In genomic region chr1:1001631-1002300, GRCh38 we compare ENCODE assay signal across 8 cellular contexts. TPM values are rescaled to one million over a fixed set of nuclear protein-coding genes. Genes with fewer than 3 reads are reported as not detected.
DNase-seq lines count a peak whose midpoint lies in the region; ATAC-seq and TF ChIP-seq lines count a peak whose summit lies in the region.

No MANE protein-coding gene starts in this region.

- intact Hi-C loops in activated T-helper 1 cell treated with anti-CD3 and anti-CD28 coated beads, Interleukin-12 subunit alpha, Interleukin-12 subunit beta, Interleukin-2, Interleukin-4 antibody, amounts not matched to agents 30 ng/mL and 10 ng/mL and 1 ng/mL, durations not matched to agents 14 hours and 24 hours and 36 hours (cut with micrococcal nuclease), result loop anchor here (2.0 kb wide), 1 partner anchor 17 kb away; no protein-coding TSS in a partner anchor

- H3K4me3 Mint-ChIP-seq in activated T-helper 1 cell treated with anti-CD3 and anti-CD28 coated beads, Interleukin-12 subunit alpha, Interleukin-12 subunit beta, Interleukin-2, Interleukin-4 antibody, amounts not matched to agents 30 ng/mL and 10 ng/mL and 1 ng/mL, durations not matched to agents 14 hours and 24 hours and 36 hours, result no peak overlapping the region
- H3K4me3 Mint-ChIP-seq in nephron progenitor cell, result peak overlapping the region; percentile 57

- H3K36me3 Mint-ChIP-seq in activated T-helper 1 cell treated with anti-CD3 and anti-CD28 coated beads, Interleukin-12 subunit alpha, Interleukin-12 subunit beta, Interleukin-2, Interleukin-4 antibody, amounts not matched to agents 30 ng/mL and 10 ng/mL and 1 ng/mL, durations not matched to agents 14 hours and 24 hours and 36 hours (ENCODE audit: low read depth), result no peaks in the 10 kb centered on the region
- H3K36me3 Mint-ChIP-seq in nephron progenitor cell (ENCODE audit: low read depth), result no peaks in the 10 kb centered on the region

- DNase-seq in ACHN (peak; percentile 78), NCI-H774 (lab: John Stamatoyannopoulos, UW) (peak; percentile 9), fibroblast of peridontal ligament (ENCODE audit: extremely low read depth) (peak; percentile 19), nephron progenitor cell (peak; percentile 91), superior temporal gyrus (ENCODE audit: extremely low spot score) (peak; percentile 44), mesenteric fat pad (ENCODE audit: low spot score) (no peak)
- DNase-seq in activated T-helper 1 cell treated with anti-CD3 and anti-CD28 coated beads, Interleukin-12 subunit alpha, Interleukin-12 subunit beta, Interleukin-2, Interleukin-4 antibody, amounts not matched to agents 30 ng/mL and 10 ng/mL and 1 ng/mL, durations not matched to agents 14 hours and 24 hours and 36 hours (ENCODE audit: low spot score), result peak; percentile 64

- H3K27me3 Mint-ChIP-seq in activated T-helper 1 cell treated with anti-CD3 and anti-CD28 coated beads, Interleukin-12 subunit alpha, Interleukin-12 subunit beta, Interleukin-2, Interleukin-4 antibody, amounts not matched to agents 30 ng/mL and 10 ng/mL and 1 ng/mL, durations not matched to agents 14 hours and 24 hours and 36 hours (ENCODE audit: insufficient read depth), result peaks cover 30% of the 10 kb centered on the region
- H3K27me3 Mint-ChIP-seq in nephron progenitor cell (ENCODE audit: low read depth, poor library complexity), result peaks cover 24% of the 10 kb centered on the region

- TF ChIP-seq CTCF in nephron progenitor cell (IDR thresholded peaks at IDR 0.05), result peak; percentile 87

- no peak overlapping the region for H3K27ac Mint-ChIP-seq in activated T-helper 1 cell treated with anti-CD3 and anti-CD28 coated beads, Interleukin-12 subunit alpha, Interleukin-12 subunit beta, Interleukin-2, Interleukin-4 antibody, amounts not matched to agents 30 ng/mL and 10 ng/mL and 1 ng/mL, durations not matched to agents 14 hours and 24 hours and 36 hours
- H3K27ac Mint-ChIP-seq in nephron progenitor cell, result no peak overlapping the region

- H3K4me1 Mint-ChIP-seq in activated T-helper 1 cell treated with anti-CD3 and anti-CD28 coated beads, Interleukin-12 subunit alpha, Interleukin-12 subunit beta, Interleukin-2, Interleukin-4 antibody, amounts not matched to agents 30 ng/mL and 10 ng/mL and 1 ng/mL, durations not matched to agents 14 hours and 24 hours and 36 hours (ENCODE audit: low read depth), result peaks cover 11% of the 10 kb centered on the region
- peaks cover 39% of the 10 kb centered on the region for H3K4me1 Mint-ChIP-seq in nephron progenitor cell

- in situ Hi-C loops in ACHN (cut with HindIII; ENCODE audit: low pct_ligation_motif_present, low pct_unique_long_range_greater_than_20kb, low sequenced_read_pairs), result no loop called here

- no peaks in the 10 kb centered on the region for H3K9me3 Mint-ChIP-seq in activated T-helper 1 cell treated with anti-CD3 and anti-CD28 coated beads, Interleukin-12 subunit alpha, Interleukin-12 subunit beta, Interleukin-2, Interleukin-4 antibody, amounts not matched to agents 30 ng/mL and 10 ng/mL and 1 ng/mL, durations not matched to agents 14 hours and 24 hours and 36 hours
- H3K9me3 Mint-ChIP-seq in nephron progenitor cell, result peaks cover 4% of the 10 kb centered on the region

- peak; percentile 40 for ATAC-seq in GM18868 (IDR thresholded peaks at IDR 0.05; ENCODE audit: unreplicated experiment)

RNA-seq across cellular contexts. Expression of gene HES4, which starts 1.9 kb away (rescaled TPM):
- total RNA-seq in activated T-helper 1 cell treated with anti-CD3 and anti-CD28 coated beads, Interleukin-12 subunit alpha, Interleukin-12 subunit beta, Interleukin-2, Interleukin-4 antibody, amounts not matched to agents 30 ng/mL and 10 ng/mL and 1 ng/mL, durations not matched to agents 14 hours and 24 hours and 36 hours, result 1.8 and 2.9 TPM in 2 replicates
- 25.5 TPM for total RNA-seq in mesenteric fat pad

RNA-seq across cellular contexts. Expression of gene ISG15, which starts 11.5 kb away (rescaled TPM):
- total RNA-seq in activated T-helper 1 cell treated with anti-CD3 and anti-CD28 coated beads, Interleukin-12 subunit alpha, Interleukin-12 subunit beta, Interleukin-2, Interleukin-4 antibody, amounts not matched to agents 30 ng/mL and 10 ng/mL and 1 ng/mL, durations not matched to agents 14 hours and 24 hours and 36 hours, result 52.9 and 53.7 TPM in 2 replicates
- 47.0 TPM for total RNA-seq in mesenteric fat pad

RNA-seq across cellular contexts. Expression of gene AGRN, which starts 18.2 kb away (rescaled TPM):
- 25.8 and 30.3 TPM in 2 replicates for total RNA-seq in activated T-helper 1 cell treated with anti-CD3 and anti-CD28 coated beads, Interleukin-12 subunit alpha, Interleukin-12 subunit beta, Interleukin-2, Interleukin-4 antibody, amounts not matched to agents 30 ng/mL and 10 ng/mL and 1 ng/mL, durations not matched to agents 14 hours and 24 hours and 36 hours
- 17.6 TPM for total RNA-seq in mesenteric fat pad

RNA-seq across cellular contexts. Expression of gene PERM1, which starts 19.9 kb away (rescaled TPM):
- total RNA-seq in activated T-helper 1 cell treated with anti-CD3 and anti-CD28 coated beads, Interleukin-12 subunit alpha, Interleukin-12 subunit beta, Interleukin-2, Interleukin-4 antibody, amounts not matched to agents 30 ng/mL and 10 ng/mL and 1 ng/mL, durations not matched to agents 14 hours and 24 hours and 36 hours, result not detected in 2 replicates
- total RNA-seq in mesenteric fat pad, result not detected

RNA-seq across cellular contexts. Expression of gene PLEKHN1, which starts 35.5 kb away (rescaled TPM):
- 1.7 and 1.8 TPM in 2 replicates for total RNA-seq in activated T-helper 1 cell treated with anti-CD3 and anti-CD28 coated beads, Interleukin-12 subunit alpha, Interleukin-12 subunit beta, Interleukin-2, Interleukin-4 antibody, amounts not matched to agents 30 ng/mL and 10 ng/mL and 1 ng/mL, durations not matched to agents 14 hours and 24 hours and 36 hours
- 0.39 TPM for total RNA-seq in mesenteric fat pad
